Comparison of ENCODE assay signal across 26 cellular contexts in genomic region chr13:78520425-78520824, GRCh38.
"Had no signal": no experiment of that assay in that cellular context is flagged by ENCODE, and none has a peak within 500 bp of the region (broad histone marks: within the 10 kb centered on the region; RNA-seq: fewer than 3 reads in every experiment).

No MANE protein-coding gene starts in this region.

- H3K79me2 ChIP-seq: hepatocyte, parathyroid adenoma had no signal

- H3K4me3 ChIP-seq: esophagus muscularis mucosa, gastroesophageal sphincter, heart left ventricle, hepatocyte, left lung, mucosa of descending colon, smooth muscle cell, stomach, thyroid gland, vagina had no signal

- DNase-seq: dermis blood vessel endothelial cell; effector memory CD4-positive, alpha-beta T cell; foreskin keratinocyte; heart left ventricle; left cardiac atrium; left lung; mesenchymal stem cell; mucosa of descending colon; naive B cell; stimulated activated CD4-positive, alpha-beta T cell treated with anti-CD3 and anti-CD28 coated beads, Interleukin-12 subunit alpha, Interleukin-12 subunit beta, amount 100 ng/mL, for 4 hours; stimulated activated CD4-positive, alpha-beta T cell treated with anti-CD3 and anti-CD28 coated beads, Interleukin-1b, Interleukin-23, amount 100 ng/mL, for 48 hours; stimulated activated CD4-positive, alpha-beta T cell treated with anti-CD3 and anti-CD28 coated beads, Interleukin-4, amount 100 ng/mL, for 1 hour; stimulated activated CD8-positive, alpha-beta memory T cell treated with anti-CD3 and anti-CD28 coated beads, Interleukin-4, amount 100 ng/mL, for 48 hours; stimulated activated naive CD4-positive, alpha-beta T cell treated with Interleukin-2 at 50 U/mL for 16 hours; stomach; thyroid gland; trophoblast cell had no signal

- H3K27me3 ChIP-seq: esophagus muscularis mucosa, foreskin keratinocyte, gastroesophageal sphincter, hepatocyte, left lung, neutrophil, stomach, thyroid gland, vagina had no signal

- H3K4me1 ChIP-seq: esophagus muscularis mucosa, foreskin keratinocyte, gastroesophageal sphincter, heart left ventricle, left lung, parathyroid adenoma, stomach, thyroid gland, vagina had no signal

- H3K9me3 ChIP-seq: mucosa of descending colon, neutrophil, thyroid gland, vagina had no signal

- H2AFZ ChIP-seq: hepatocyte, parathyroid adenoma had no signal

- H3K4me2 ChIP-seq: hepatocyte, smooth muscle cell had no signal

- H3K9ac ChIP-seq: parathyroid adenoma had no signal

- ATAC-seq: foreskin keratinocyte; gastroesophageal sphincter; heart left ventricle; left cardiac atrium; left lung; mucosa of descending colon; natural killer cell treated with Interleukin-12 subunit alpha and Interleukin-12 subunit beta and Interleukin-15 and Interleukin-18, amount 100 ng/mL, for 72 hours; sciatic nerve had no signal

- H3K27ac ChIP-seq: esophagus muscularis mucosa, foreskin keratinocyte, gastroesophageal sphincter, heart left ventricle, hepatocyte, left lung, neutrophil, parathyroid adenoma, stomach, thyroid gland, vagina had no signal

- H3K36me3 ChIP-seq: esophagus muscularis mucosa, gastroesophageal sphincter, heart left ventricle, left lung, neutrophil, stomach, thyroid gland, vagina had no signal
